In the genomic region with DNA sequence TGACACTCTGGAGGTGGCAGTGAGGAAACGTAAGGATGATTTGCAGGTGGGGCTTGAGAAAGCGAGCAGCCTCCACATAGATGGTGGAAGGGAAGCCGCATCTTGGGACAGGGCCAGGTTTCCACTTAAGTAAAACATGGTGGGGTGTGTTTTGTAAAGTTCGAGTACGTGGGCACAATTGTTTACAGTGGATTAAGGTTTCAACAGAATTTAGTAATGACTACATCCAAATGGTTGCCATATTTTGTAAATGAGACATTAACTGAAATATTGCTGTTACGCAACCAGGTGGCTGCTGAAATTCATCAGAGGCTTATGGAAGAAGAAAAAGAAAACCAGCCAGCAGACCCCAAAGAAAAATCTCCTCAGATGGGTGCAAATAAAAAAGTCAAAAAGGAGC, we compare ENCODE assay signal across 16 cellular contexts.
DNase-seq lines count a peak whose midpoint lies in the region; ATAC-seq and TF ChIP-seq lines count a peak whose summit lies in the region.
"Had no signal": no experiment of that assay in that cellular context is flagged by ENCODE, and none has a peak within 500 bp of the region (broad histone marks: within the 10 kb centered on the region; RNA-seq: fewer than 3 reads in every experiment).

No MANE protein-coding gene starts in this region.

- intact Hi-C loops in posterior vena cava (cut with DNase I), result loop anchor here in 1 of 2 donors (10.0 kb wide), 1 partner anchor 153 kb away; no protein-coding TSS in a partner anchor

- H4K20me1 ChIP-seq in smooth muscle cell (ENCODE audit: low read depth), result no peaks in the 10 kb centered on the region
- H4K20me1 ChIP-seq: BLaER1 treated with 17β-estradiol and CSF1 and Interleukin-3, amounts not matched to agents 10 nM and 100 nM had no signal

- H3K27me3 Mint-ChIP-seq in activated naive CD8-positive, alpha-beta T cell, result no peaks in the 10 kb centered on the region
- no peaks in the 10 kb centered on the region for H3K27me3 Mint-ChIP-seq in activated naive CD8-positive, alpha-beta T cell treated with anti-CD3 and anti-CD28 coated beads for 36 hours
- H3K27me3 Mint-ChIP-seq: dendritic cell treated with granulocyte-macrophage colony-stimulating factor and Interleukin-4, amounts not matched to agents 40 ng/mL and 50 ng/mL, for 4 days had no signal

- H3K9me3 ChIP-seq in MG63 (no peaks in the 10 kb centered on the region), smooth muscle cell (replicated peaks; ENCODE audit: low read depth) (no peaks in the 10 kb centered on the region)
- H3K9me3 ChIP-seq: BLaER1 treated with 17β-estradiol and CSF1 and Interleukin-3, amounts not matched to agents 10 nM and 100 nM; gastroesophageal sphincter; SJSA1 had no signal

- H3F3A ChIP-seq in smooth muscle cell (ENCODE audit: low read depth), result no peaks in the 10 kb centered on the region

- H3K36me3 Mint-ChIP-seq in activated naive CD8-positive, alpha-beta T cell, result peaks cover 3% of the 10 kb centered on the region
- peaks cover 15% of the 10 kb centered on the region for H3K36me3 Mint-ChIP-seq in activated naive CD8-positive, alpha-beta T cell treated with anti-CD3 and anti-CD28 coated beads for 36 hours

- peaks cover 9% of the 10 kb centered on the region for H3K4me1 ChIP-seq in smooth muscle cell (ENCODE audit: low read depth)
- H3K4me1 ChIP-seq: gastroesophageal sphincter, SJSA1 had no signal

- H3K9ac ChIP-seq in smooth muscle cell (ENCODE audit: low read depth), result no peak overlapping the region
- H3K9ac ChIP-seq: BLaER1 treated with 17β-estradiol and CSF1 and Interleukin-3, amounts not matched to agents 10 nM and 100 nM had no signal

- TF ChIP-seq CTCF in smooth muscle cell (IDR thresholded peaks at IDR 0.05; ENCODE audit: borderline replicate concordance, insufficient read depth, poor library complexity, severe bottlenecking) (no peak), coronary artery (IDR thresholded peaks at IDR 0.05) (no peak)

- no peak for ATAC-seq in GM18868 (IDR thresholded peaks at IDR 0.05; ENCODE audit: unreplicated experiment)
- ATAC-seq: gastroesophageal sphincter had no signal

- no peak overlapping the region for H2AFZ ChIP-seq in smooth muscle cell (ENCODE audit: low read depth)

- H3K4me3 Mint-ChIP-seq in activated naive CD8-positive, alpha-beta T cell, result peak overlapping the region; percentile 1
- H3K4me3 Mint-ChIP-seq in activated naive CD8-positive, alpha-beta T cell treated with anti-CD3 and anti-CD28 coated beads for 36 hours, result no peak overlapping the region
- H3K4me3 Mint-ChIP-seq: dendritic cell treated with granulocyte-macrophage colony-stimulating factor and Interleukin-4, amounts not matched to agents 40 ng/mL and 50 ng/mL, for 4 days had no signal

- WGBS in smooth muscle cell (ENCODE audit: low lambda C conversion rate), result 45% methylated on average over 6 of the region's 6 CpGs

- H3K27ac Mint-ChIP-seq in activated naive CD8-positive, alpha-beta T cell, result peak overlapping the region; percentile 79
- no peak overlapping the region for H3K27ac Mint-ChIP-seq in activated naive CD8-positive, alpha-beta T cell treated with anti-CD3 and anti-CD28 coated beads for 36 hours
- H3K27ac Mint-ChIP-seq: dendritic cell treated with granulocyte-macrophage colony-stimulating factor and Interleukin-4, amounts not matched to agents 40 ng/mL and 50 ng/mL, for 4 days had no signal

- H3K79me2 ChIP-seq in smooth muscle cell (ENCODE audit: low read depth), result no peaks in the 10 kb centered on the region

- H3K4me1 Mint-ChIP-seq in activated naive CD8-positive, alpha-beta T cell (ENCODE audit: low read depth), result peaks cover 45% of the 10 kb centered on the region
- peaks cover 44% of the 10 kb centered on the region for H3K4me1 Mint-ChIP-seq in activated naive CD8-positive, alpha-beta T cell treated with anti-CD3 and anti-CD28 coated beads for 36 hours

- H3K4me3 ChIP-seq in MG63, result no peak overlapping the region
- no peak overlapping the region for H3K4me3 ChIP-seq in smooth muscle cell
- no peak overlapping the region for H3K4me3 ChIP-seq in coronary artery
- H3K4me3 ChIP-seq: BLaER1 treated with 17β-estradiol and CSF1 and Interleukin-3, amounts not matched to agents 10 nM and 100 nM; gastroesophageal sphincter; SJSA1 had no signal

- peak overlapping the region; percentile 6 for H3K4me2 ChIP-seq in smooth muscle cell
- H3K4me2 ChIP-seq: BLaER1 treated with 17β-estradiol and CSF1 and Interleukin-3, amounts not matched to agents 10 nM and 100 nM had no signal

- H3K9me3 Mint-ChIP-seq in activated naive CD8-positive, alpha-beta T cell (ENCODE audit: low read depth), result no peaks in the 10 kb centered on the region
- peaks cover 2% of the 10 kb centered on the region for H3K9me3 Mint-ChIP-seq in activated naive CD8-positive, alpha-beta T cell treated with anti-CD3 and anti-CD28 coated beads for 36 hours
- H3K9me3 Mint-ChIP-seq: dendritic cell treated with granulocyte-macrophage colony-stimulating factor and Interleukin-4, amounts not matched to agents 40 ng/mL and 50 ng/mL, for 4 days had no signal

- H3K36me3 ChIP-seq in MG63, result no peaks in the 10 kb centered on the region
- H3K36me3 ChIP-seq in smooth muscle cell (ENCODE audit: low read depth), result no peaks in the 10 kb centered on the region
- H3K36me3 ChIP-seq: BLaER1 treated with 17β-estradiol and CSF1 and Interleukin-3, amounts not matched to agents 10 nM and 100 nM; gastroesophageal sphincter; SJSA1 had no signal

- no peak overlapping the region for H3K27ac ChIP-seq in epithelial cell of prostate
- peak overlapping the region; percentile 37 for H3K27ac ChIP-seq in smooth muscle cell (ENCODE audit: low read depth)
- no peak overlapping the region for H3K27ac ChIP-seq in coronary artery
- H3K27ac ChIP-seq: BLaER1 treated with 17β-estradiol and CSF1 and Interleukin-3, amounts not matched to agents 10 nM and 100 nM; gastroesophageal sphincter; SJSA1 had no signal

- no peak for DNase-seq in activated naive CD8-positive, alpha-beta T cell treated with anti-CD3 and anti-CD28 coated beads for 36 hours
- peak; percentile 45 for DNase-seq in MG63
- peak; percentile 14 for DNase-seq in epithelial cell of prostate (ENCODE audit: low read depth, low spot score)
- no peak for DNase-seq in smooth muscle cell (lab: John Stamatoyannopoulos, UW; ENCODE audit: unreplicated experiment)
- no peak for DNase-seq in coronary artery (ENCODE audit: low spot score)
- DNase-seq in posterior vena cava (ENCODE audit: low spot score), result no peak
- DNase-seq: activated CD8-positive, alpha-beta memory T cell treated with anti-CD3 and anti-CD28 coated beads, Interleukin-2, amount 50 U/mL, for 48 hours; NCI-H1092 treated with DMSO at 0.1 percent for 48 hours; NCI-H526 treated with DMSO at 0.1 percent for 48 hours; stimulated activated naive CD4-positive, alpha-beta T cell treated with Interleukin-2 at 50 U/mL for 16 hours had no signal

- H3K27me3 ChIP-seq in MG63 (no peaks in the 10 kb centered on the region), smooth muscle cell (ENCODE audit: low read depth) (peaks cover 22% of the 10 kb centered on the region)
- H3K27me3 ChIP-seq: BLaER1 treated with 17β-estradiol and CSF1 and Interleukin-3, amounts not matched to agents 10 nM and 100 nM; gastroesophageal sphincter; SJSA1 had no signal

Comparison
In these comparisons a context has a peak if more than half of its experiments do, and no peak if none do; other contexts are left out.
1. DNase-seq: peak in MG63 (single experiment) and epithelial cell of prostate (single experiment); none in activated naive CD8-positive, alpha-beta T cell treated with anti-CD3 and anti-CD28 coated beads for 36 hours (single experiment), smooth muscle cell (single experiment), coronary artery (single experiment) and posterior vena cava (single experiment).